Comparison of ENCODE assay signal across 8 cellular contexts in genomic region chr5:132459031-132459982, GRCh38. TPM values are rescaled to one million over a fixed set of nuclear protein-coding genes. Genes with fewer than 3 reads are reported as not detected.
A peak's percentile ranks its signal among the peaks of the same experiment; 100 is the strongest.
DNase-seq lines count a peak whose midpoint lies in the region; ATAC-seq lines count a peak whose summit lies in the region.

No MANE protein-coding gene starts in this region.

- no peak overlapping the region for H3K4me3 ChIP-seq in CD4-positive, alpha-beta memory T cell (ENCODE audit: low read length in 2 of 2)
- no peak overlapping the region for H3K4me3 ChIP-seq in HAP-1

- peak in 1 of 5 donors; percentile 58 for DNase-seq in CD4-positive, alpha-beta memory T cell
- DNase-seq in HK-2 (ENCODE audit: unreplicated experiment) (peak; percentile 46), memory B cell (ENCODE audit: low spot score in 2 of 2) (no peak), HAP-1 (ENCODE audit: low spot score in 2 of 2) (no peak), posterior vena cava (ENCODE audit: low spot score) (no peak), hippocampal formation (lab: John Stamatoyannopoulos, UW) (no peak), NCI-H2081 (lab: John Stamatoyannopoulos, UW) (no peak)

- H3K27me3 ChIP-seq in CD4-positive, alpha-beta memory T cell (ENCODE audit: insufficient read depth, low read length), result no peaks in the 10 kb centered on the region
- no peaks in the 10 kb centered on the region for H3K27me3 ChIP-seq in HAP-1 (ENCODE audit: low read depth)

- peak overlapping the region; percentile 77 for H3K27ac ChIP-seq in CD4-positive, alpha-beta memory T cell (ENCODE audit: low read depth, low read length)

- H3K4me3 Mint-ChIP-seq in CD4-positive, alpha-beta memory T cell, result peak overlapping the region in 7 of 8 donors; percentile 42 to 89 (median 68)
- peak overlapping the region; percentile 80 for H3K4me3 Mint-ChIP-seq in activated T-helper 17 cell treated with anti-CD3 and anti-CD28 coated beads, Interleukin-2, amount 50 U/mL, for 72 hours
- peak overlapping the region; percentile 57 for H3K4me3 Mint-ChIP-seq in memory B cell

- no peaks in the 10 kb centered on the region for H3K9me3 ChIP-seq in CD4-positive, alpha-beta memory T cell (ENCODE audit: control insufficient read depth in 1 of 2, low read length in 2 of 2)
- no peaks in the 10 kb centered on the region for H3K9me3 ChIP-seq in HAP-1

- POLR2A ChIA-PET in CD4-positive, alpha-beta memory T cell (lab: Charles Lee; ENCODE audit: partially characterized antibody), result interaction anchor here (0.8 to 8.6 kb wide), 13 partner anchors 10 to 64 kb away, joined by 3 to 1150 read pairs (median 39); partner anchors contain the start of gene IRF1

- H3K36me3 Mint-ChIP-seq in CD4-positive, alpha-beta memory T cell, result peaks cover 22 to 39% of the 10 kb centered on the region in 2 donors
- H3K36me3 Mint-ChIP-seq in activated T-helper 17 cell treated with anti-CD3 and anti-CD28 coated beads, Interleukin-2, amount 50 U/mL, for 72 hours (ENCODE audit: low read depth), result peaks cover 26% of the 10 kb centered on the region
- peaks cover 12% of the 10 kb centered on the region for H3K36me3 Mint-ChIP-seq in memory B cell

- in situ Hi-C loops in HAP-1 (cut with MboI; ENCODE audit: low sequenced_read_pairs), result no loop called here

- intact Hi-C loops in CD4-positive, alpha-beta memory T cell (cut with micrococcal nuclease), result loop anchor here (5.0 kb wide), 1 partner anchor 42 kb away; no protein-coding TSS in a partner anchor
- intact Hi-C loops in posterior vena cava (cut with DNase I), result no loop called here

- peaks cover 0 to 4% (median 0%) of the 10 kb centered on the region in 8 donors for H3K9me3 Mint-ChIP-seq in CD4-positive, alpha-beta memory T cell
- no peaks in the 10 kb centered on the region for H3K9me3 Mint-ChIP-seq in activated T-helper 17 cell treated with anti-CD3 and anti-CD28 coated beads, Interleukin-2, amount 50 U/mL, for 72 hours
- no peaks in the 10 kb centered on the region for H3K9me3 Mint-ChIP-seq in memory B cell

- no peak for ATAC-seq in activated T-helper 17 cell treated with anti-CD3 and anti-CD28 coated beads, Interleukin-2, amount 50 U/mL, for 72 hours (replicated peaks)
- ATAC-seq in memory B cell (ENCODE audit: low read depth), result no peak

- peaks cover 100% of the 10 kb centered on the region for H3K4me1 ChIP-seq in CD4-positive, alpha-beta memory T cell (ENCODE audit: insufficient read depth, low read length)
- H3K4me1 ChIP-seq in HAP-1, result peaks cover 4% of the 10 kb centered on the region

- H3K4me1 Mint-ChIP-seq in CD4-positive, alpha-beta memory T cell, result peaks cover 79 to 100% (median 91%) of the 10 kb centered on the region in 4 donors
- H3K4me1 Mint-ChIP-seq in activated T-helper 17 cell treated with anti-CD3 and anti-CD28 coated beads, Interleukin-2, amount 50 U/mL, for 72 hours, result peaks cover 76% of the 10 kb centered on the region
- peaks cover 78% of the 10 kb centered on the region for H3K4me1 Mint-ChIP-seq in memory B cell

- no peaks in the 10 kb centered on the region for H3K36me3 ChIP-seq in CD4-positive, alpha-beta memory T cell (ENCODE audit: insufficient read depth, low read length)
- no peaks in the 10 kb centered on the region for H3K36me3 ChIP-seq in HAP-1 (replicated peaks)

- CTCF ChIA-PET in CD4-positive, alpha-beta memory T cell (lab: Charles Lee; ENCODE audit: partially characterized antibody), result interaction anchor here (0.7 to 8.5 kb wide), 18 partner anchors 8 to 72 kb away, joined by 3 to 100 read pairs (median 4); partner anchors contain the start of gene IRF1

- H3K27me3 Mint-ChIP-seq in CD4-positive, alpha-beta memory T cell, result no peaks in the 10 kb centered on the region
- no peaks in the 10 kb centered on the region for H3K27me3 Mint-ChIP-seq in activated T-helper 17 cell treated with anti-CD3 and anti-CD28 coated beads, Interleukin-2, amount 50 U/mL, for 72 hours
- no peaks in the 10 kb centered on the region for H3K27me3 Mint-ChIP-seq in memory B cell

- H3K27ac Mint-ChIP-seq in CD4-positive, alpha-beta memory T cell, result peak overlapping the region; percentile 77 to 100 (median 100)
- peak overlapping the region; percentile 95 for H3K27ac Mint-ChIP-seq in activated T-helper 17 cell treated with anti-CD3 and anti-CD28 coated beads, Interleukin-2, amount 50 U/mL, for 72 hours
- H3K27ac Mint-ChIP-seq in memory B cell, result peak overlapping the region; percentile 96

RNA-seq across cellular contexts. Expression of gene IRF1, which starts 31.3 kb away (rescaled TPM):
- 100 to 1,000 TPM; 192 to 202 TPM for total RNA-seq in CD4-positive, alpha-beta memory T cell
- 100 to 1,000 TPM; 192 to 237 TPM for polyA plus RNA-seq in CD4-positive, alpha-beta memory T cell
- total RNA-seq in activated T-helper 17 cell treated with anti-CD3 and anti-CD28 coated beads, Interleukin-2, amount 50 U/mL, for 72 hours, result 100 to 1,000 TPM; 125 to 174 TPM
- 10 to 100 TPM; 18.7 to 20.5 TPM for total RNA-seq in posterior vena cava

Comparison
In these comparisons a context has a peak if more than half of its experiments do, and no peak if none do; other contexts are left out.
1. RNA of gene IRF1, which starts 31.3 kb away (total RNA-seq): 192 to 202 TPM in CD4-positive, alpha-beta memory T cell and 125 to 174 TPM in activated T-helper 17 cell treated with anti-CD3 and anti-CD28 coated beads, Interleukin-2, amount 50 U/mL, for 72 hours; 18.7 to 20.5 TPM in posterior vena cava; every median in the first group is over 4 times any median in the second.
2. Peak in every context shown above with its lines, with median percentiles within 50 percentile points of each other: H3K27ac Mint-ChIP-seq and H3K4me3 Mint-ChIP-seq.